In the genomic region with DNA sequence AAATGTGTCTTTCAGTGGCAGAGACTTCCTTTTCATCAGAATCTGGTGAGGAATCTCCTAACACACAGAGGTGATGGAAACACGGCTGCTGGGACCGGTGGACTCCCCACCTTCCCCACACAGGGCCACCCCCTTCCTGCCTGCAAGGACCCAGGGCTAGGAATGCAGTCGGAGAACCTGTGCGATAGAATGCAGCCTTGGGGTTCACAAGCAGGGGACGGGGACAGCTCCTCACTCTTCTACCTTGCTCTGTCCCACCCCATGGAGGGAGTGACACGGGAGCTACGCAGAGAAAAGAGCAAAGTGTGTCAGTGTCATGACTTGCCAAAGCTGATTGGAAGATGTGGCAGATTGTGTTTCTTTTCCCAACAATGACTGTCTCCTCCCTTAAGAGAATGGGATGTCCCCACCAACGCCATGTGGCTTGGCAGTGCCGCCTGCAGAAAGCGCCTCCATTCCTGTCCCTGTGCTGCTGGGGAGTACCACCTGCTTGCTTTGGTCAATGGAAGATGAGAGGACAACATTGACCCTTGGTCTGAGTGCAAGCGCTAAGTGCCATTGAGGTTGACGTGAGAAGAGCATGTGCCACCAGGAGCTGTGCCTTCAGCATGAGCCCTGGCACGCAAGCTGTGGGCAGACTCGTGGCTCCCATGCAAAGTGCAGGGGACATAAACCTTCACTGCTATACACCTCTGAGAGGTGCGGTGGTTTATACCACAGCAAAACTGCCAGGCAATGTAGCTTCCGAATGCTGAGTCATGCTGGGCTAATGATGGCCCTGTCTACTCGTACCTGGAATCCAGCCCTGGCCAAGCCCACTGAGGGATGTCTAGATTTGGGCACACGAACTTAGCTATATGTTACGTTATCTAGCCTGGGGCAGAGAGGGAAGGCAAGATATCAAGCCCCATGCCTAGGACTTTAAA, we compare ENCODE assay signal across 20 cellular contexts. TPM values are rescaled to one million over a fixed set of nuclear protein-coding genes. Genes with fewer than 3 reads are reported as not detected.
DNase-seq lines count a peak whose midpoint lies in the region; ATAC-seq, FAIRE-seq and TF ChIP-seq lines count a peak whose summit lies in the region.
"Had no signal": no experiment of that assay in that cellular context is flagged by ENCODE, and none has a peak within 500 bp of the region (broad histone marks: within the 10 kb centered on the region; RNA-seq: fewer than 3 reads in every experiment).

No MANE protein-coding gene starts in this region.

- H3K9ac ChIP-seq in colonic mucosa (ENCODE audit: low read depth in 2 of 2, low read length in 2 of 2), result no peak overlapping the region
- H3K9ac ChIP-seq: BLaER1 treated with 17β-estradiol and CSF1 and Interleukin-3, amounts not matched to agents 10 nM and 100 nM had no signal

- ATAC-seq in stimulated activated memory B cell treated with anti-CD40 and anti-IgM and Interleukin-4, amounts not matched to agents 10 μg/mL and 1 μg/mL and 100 μg/mL, for 72 hours, result no peak
- ATAC-seq: lower lobe of right lung, T-helper 17 cell had no signal

- no peaks in the 10 kb centered on the region for H3K36me3 ChIP-seq in colonic mucosa
- H3K36me3 ChIP-seq: BLaER1 treated with 17β-estradiol and CSF1 and Interleukin-3, amounts not matched to agents 10 nM and 100 nM; esophagus squamous epithelium; lower lobe of right lung; tibial artery had no signal

- H3K36me3 Mint-ChIP-seq in osteocyte (ENCODE audit: unreplicated experiment), result no peaks in the 10 kb centered on the region
- peaks cover 6% of the 10 kb centered on the region for H3K36me3 Mint-ChIP-seq in stimulated activated memory B cell treated with anti-CD40 and anti-IgM and Interleukin-4, amounts not matched to agents 10 μg/mL and 1 μg/mL and 100 μg/mL, for 72 hours

- no peak for TF ChIP-seq RAD21 in Ishikawa (IDR thresholded peaks at IDR 0.05; ENCODE audit: low read depth)

- no peaks in the 10 kb centered on the region for H3K27me3 ChIP-seq in colonic mucosa
- H3K27me3 ChIP-seq: BLaER1 treated with 17β-estradiol and CSF1 and Interleukin-3, amounts not matched to agents 10 nM and 100 nM; esophagus squamous epithelium; tibial artery had no signal

- peaks cover 19% of the 10 kb centered on the region for H3K9me3 Mint-ChIP-seq in osteocyte (ENCODE audit: unreplicated experiment)
- peaks cover 11% of the 10 kb centered on the region for H3K9me3 Mint-ChIP-seq in stimulated activated memory B cell treated with anti-CD40 and anti-IgM and Interleukin-4, amounts not matched to agents 10 μg/mL and 1 μg/mL and 100 μg/mL, for 72 hours

- FAIRE-seq in GM12892 (lab: Jason Lieb, UNC) (peak; percentile 40), GM12891 (lab: Jason Lieb, UNC) (no peak)
- FAIRE-seq: GM18507 had no signal

- DNase-seq in GM12892 (ENCODE audit: insufficient read length), result no peak
- peak; percentile 13 for DNase-seq in colonic mucosa
- peak; percentile 56 for DNase-seq in osteocyte (ENCODE audit: extremely low spot score, unreplicated experiment)
- DNase-seq in 8988T, result no peak
- no peak for DNase-seq in stimulated activated naive CD4-positive, alpha-beta T cell (lab: John Stamatoyannopoulos, UW)
- DNase-seq in GM12891 (ENCODE audit: insufficient read length, low spot score), result no peak
- DNase-seq: DMS153, esophagus squamous epithelium, lower lobe of right lung, naive B cell, NCI-H187, NCI-H510A, SIG-M5, T-helper 17 cell had no signal

- H3K9me3 ChIP-seq in colonic mucosa, result no peaks in the 10 kb centered on the region
- H3K9me3 ChIP-seq: esophagus squamous epithelium, lower lobe of right lung, tibial artery had no signal

- no peak for TF ChIP-seq EP300 in Ishikawa (IDR thresholded peaks at IDR 0.05; ENCODE audit: borderline replicate concordance)

- no peak overlapping the region for H3K4me3 ChIP-seq in colonic mucosa
- H3K4me3 ChIP-seq: BLaER1 treated with 17β-estradiol and CSF1 and Interleukin-3, amounts not matched to agents 10 nM and 100 nM; esophagus squamous epithelium; lower lobe of right lung; smooth muscle cell; tibial artery had no signal

- H3K4me3 Mint-ChIP-seq in osteocyte (ENCODE audit: unreplicated experiment), result no peak overlapping the region
- H3K4me3 Mint-ChIP-seq in stimulated activated memory B cell treated with anti-CD40 and anti-IgM and Interleukin-4, amounts not matched to agents 10 μg/mL and 1 μg/mL and 100 μg/mL, for 72 hours, result no peak overlapping the region
- H3K4me3 Mint-ChIP-seq: T-helper 17 cell had no signal

- TF ChIP-seq CTCF in colonic mucosa (IDR thresholded peaks at IDR 0.05) (no peak), osteocyte (IDR thresholded peaks at IDR 0.05) (no peak)

- TF ChIP-seq POLR2A in GM12892 (IDR thresholded peaks at IDR 0.05; ENCODE audit: low read depth, low read length) (no peak), GM12891 (IDR thresholded peaks at IDR 0.05; ENCODE audit: low read depth, low read length) (no peak)

- intact Hi-C loops in colonic mucosa (cut with DNase I), result no loop called here

- H3K4me1 ChIP-seq in colonic mucosa, result peaks cover 6% of the 10 kb centered on the region
- H3K4me1 ChIP-seq: lower lobe of right lung, tibial artery had no signal

- no peak overlapping the region for H3K27ac ChIP-seq in colonic mucosa
- H3K27ac ChIP-seq: lower lobe of right lung, tibial artery had no signal

- no peak overlapping the region for H3K27ac Mint-ChIP-seq in osteocyte (ENCODE audit: unreplicated experiment)
- no peak overlapping the region for H3K27ac Mint-ChIP-seq in stimulated activated memory B cell treated with anti-CD40 and anti-IgM and Interleukin-4, amounts not matched to agents 10 μg/mL and 1 μg/mL and 100 μg/mL, for 72 hours
- H3K27ac Mint-ChIP-seq: T-helper 17 cell had no signal

- H3K4me1 Mint-ChIP-seq in osteocyte (ENCODE audit: unreplicated experiment), result peaks cover 8% of the 10 kb centered on the region
- H3K4me1 Mint-ChIP-seq in stimulated activated memory B cell treated with anti-CD40 and anti-IgM and Interleukin-4, amounts not matched to agents 10 μg/mL and 1 μg/mL and 100 μg/mL, for 72 hours, result peaks cover 34% of the 10 kb centered on the region

- H3K27me3 Mint-ChIP-seq in osteocyte (ENCODE audit: unreplicated experiment), result no peaks in the 10 kb centered on the region
- no peaks in the 10 kb centered on the region for H3K27me3 Mint-ChIP-seq in stimulated activated memory B cell treated with anti-CD40 and anti-IgM and Interleukin-4, amounts not matched to agents 10 μg/mL and 1 μg/mL and 100 μg/mL, for 72 hours
- H3K27me3 Mint-ChIP-seq: naive B cell had no signal

TF ChIP-seq in Ishikawa, 13 proteins besides CTCF, POLR2A, EP300 and RAD21:
- TF ChIP-seq, protein P1, sequence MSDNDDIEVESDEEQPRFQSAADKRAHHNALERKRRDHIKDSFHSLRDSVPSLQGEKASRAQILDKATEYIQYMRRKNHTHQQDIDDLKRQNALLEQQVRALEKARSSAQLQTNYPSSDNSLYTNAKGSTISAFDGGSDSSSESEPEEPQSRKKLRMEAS (IDR thresholded peaks at IDR 0.05), result 0 out of 2 replicates have a peak, but pooled peaks have one; percentile 29
- TF ChIP-seq EGR1 (IDR thresholded peaks at IDR 0.05), result no peak

TF ChIP-seq in GM12891, 5 proteins besides CTCF, POLR2A, EP300 and RAD21:
- no peak for TF ChIP-seq TAF1 (IDR thresholded peaks at IDR 0.05; ENCODE audit: low read depth, low read length)
- TF ChIP-seq POLR2AphosphoS5 (IDR thresholded peaks at IDR 0.05; ENCODE audit: low read depth, low read length), result no peak
- no peak for TF ChIP-seq POU2F2 (IDR thresholded peaks at IDR 0.05; ENCODE audit: low read depth, low read length)
- no peak for TF ChIP-seq SPI1 (IDR thresholded peaks at IDR 0.05; ENCODE audit: low read depth, low read length)
- TF ChIP-seq PAX5 (IDR thresholded peaks at IDR 0.05; ENCODE audit: insufficient read depth, low read length, severe bottlenecking), result no peak
TF ChIP-seq in GM12891: peak in this region for 0.

RNA-seq across cellular contexts. Expression of a gene that starts 41.8 kb away (rescaled TPM):
- polyA plus RNA-seq in GM12892 (2012; ENCODE audit: missing spikeins), result 0.34 TPM
- 1 to 10 TPM; 4.5 to 8.2 TPM for total RNA-seq in colonic mucosa
- total RNA-seq in osteocyte, result 1.6 and 1.8 TPM in 2 replicates
- 2.3 TPM for polyA plus RNA-seq in GM12891 (2012; ENCODE audit: low read depth, missing spikeins)
- total RNA-seq: smooth muscle cell had no signal

Comparison
In these comparisons a context has a peak if more than half of its experiments do, and no peak if none do; other contexts are left out.
1. DNase-seq: peak in colonic mucosa (single experiment) and osteocyte (single experiment); none in GM12892 (single experiment), 8988T (single experiment), stimulated activated naive CD4-positive, alpha-beta T cell (0 of 6) and GM12891 (single experiment).